8 cellular contexts compared by ENCODE assay signal in genomic region chr10:97401455-97401919, GRCh38. TPM values are rescaled to one million over a fixed set of nuclear protein-coding genes. Genes with fewer than 3 reads are reported as not detected.
DNase-seq lines count a peak whose midpoint lies in the region; ATAC-seq and TF ChIP-seq lines count a peak whose summit lies in the region.

No MANE protein-coding gene starts in this region.

- in situ Hi-C loops in HAP-1 (cut with MboI; ENCODE audit: low sequenced_read_pairs) = no loop called here

- H3K4me1 ChIP-seq in HAP-1 = peaks cover 7% of the 10 kb centered on the region; the same call in 1 of the 2 replicates
- peaks cover 3% of the 10 kb centered on the region for H3K4me1 ChIP-seq in skeletal muscle satellite cell (ENCODE audit: control insufficient read depth, insufficient read depth, low read length)
- peaks cover 14% of the 10 kb centered on the region for H3K4me1 ChIP-seq in mucosa of descending colon (ENCODE audit: low read depth)

- H3K9me3 ChIP-seq in HAP-1 = no peaks in the 10 kb centered on the region
- H3K9me3 ChIP-seq in skeletal muscle satellite cell (replicated peaks; ENCODE audit: low read length) = no peaks in the 10 kb centered on the region
- H3K9me3 ChIP-seq in mucosa of descending colon = no peaks in the 10 kb centered on the region

- intact Hi-C loops in mucosa of descending colon (cut with DNase I, micrococcal nuclease) = no loop called here

- TF ChIP-seq CTCF in WI38 (IDR thresholded peaks at IDR 0.05; ENCODE audit: low read depth, low read length) = no peak
- no peak for TF ChIP-seq CTCF in foreskin fibroblast (IDR thresholded peaks at IDR 0.05; ENCODE audit: low read depth, low read length)
- TF ChIP-seq CTCF in mucosa of descending colon (IDR thresholded peaks at IDR 0.05) = no peak

- no peak for ATAC-seq in HG03139 (IDR thresholded peaks at IDR 0.05; ENCODE audit: unreplicated experiment)
- ATAC-seq in mucosa of descending colon = no peak
- no peak for ATAC-seq in HG02678 (IDR thresholded peaks at IDR 0.05; ENCODE audit: unreplicated experiment)

- no peaks in the 10 kb centered on the region for H3K27me3 ChIP-seq in HAP-1 (ENCODE audit: low read depth)
- H3K27me3 ChIP-seq in skeletal muscle satellite cell (ENCODE audit: control insufficient read depth, insufficient read depth, low read length) = no peaks in the 10 kb centered on the region

- peak overlapping the region; percentile 95 for H3K4me2 ChIP-seq in skeletal muscle satellite cell (ENCODE audit: low read length)

- H3K4me3 ChIP-seq in HAP-1 = peak overlapping the region; percentile 78
- peak overlapping the region; percentile 93 for H3K4me3 ChIP-seq in WI38 (ENCODE audit: low read depth, low read length)
- peak overlapping the region; percentile 77 to 80 for H3K4me3 ChIP-seq in foreskin fibroblast (ENCODE audit: low read depth in 1 of 2, low read length in 2 of 2)
- peak overlapping the region; percentile 94 for H3K4me3 ChIP-seq in skeletal muscle satellite cell (ENCODE audit: low read length)
- no peak overlapping the region for H3K4me3 ChIP-seq in mucosa of descending colon

- H3K36me3 ChIP-seq in HAP-1 (replicated peaks) (peaks cover 15% of the 10 kb centered on the region), skeletal muscle satellite cell (ENCODE audit: insufficient read depth, low read length) (peaks cover 8% of the 10 kb centered on the region), mucosa of descending colon (ENCODE audit: low read depth) (no peaks in the 10 kb centered on the region)

- DNase-seq in HAP-1 (ENCODE audit: low spot score in 2 of 2) = no peak
- no peak for DNase-seq in foreskin fibroblast
- DNase-seq in mucosa of descending colon = no peak
- no peak for DNase-seq in DMS79 treated with DMSO at 0.1 percent for 48 hours (lab: John Stamatoyannopoulos, UW)

- peak overlapping the region; percentile 51 for H3K9ac ChIP-seq in skeletal muscle satellite cell (ENCODE audit: low read depth, low read length)

RNA-seq across cellular contexts. Expression of gene RRP12, which starts 0.3 kb away (rescaled TPM):
- 28.4 and 35.2 TPM in 2 replicates for total RNA-seq in skeletal muscle satellite cell (2012; rRNA removed)
- 10 to 100 TPM; 14.6 to 19.4 (median 16.9) TPM for total RNA-seq in mucosa of descending colon

RNA-seq across cellular contexts. Expression of gene PGAM1, which starts 24.5 kb away (rescaled TPM):
- total RNA-seq in skeletal muscle satellite cell (2012; rRNA removed) = 694 and 782 TPM in 2 replicates
- 100 to 1,000 TPM; 173 to 244 (median 186) TPM for total RNA-seq in mucosa of descending colon

RNA-seq across cellular contexts. Expression of gene EXOSC1, which starts 44.3 kb away (rescaled TPM):
- 30.6 and 40.3 TPM in 2 replicates for total RNA-seq in skeletal muscle satellite cell (2012; rRNA removed)
- 10 to 100 TPM; 20.7 to 30.9 (median 21.3) TPM for total RNA-seq in mucosa of descending colon

RNA-seq across cellular contexts. Expression of gene ZDHHC16, which starts 44.5 kb away (rescaled TPM):
- 44.6 and 55.9 TPM in 2 replicates for total RNA-seq in skeletal muscle satellite cell (2012; rRNA removed)
- total RNA-seq in mucosa of descending colon = 10 to 100 TPM; 28.8 to 37.0 (median 29.5) TPM
